8 cellular contexts compared by ENCODE assay signal in the genomic region with DNA sequence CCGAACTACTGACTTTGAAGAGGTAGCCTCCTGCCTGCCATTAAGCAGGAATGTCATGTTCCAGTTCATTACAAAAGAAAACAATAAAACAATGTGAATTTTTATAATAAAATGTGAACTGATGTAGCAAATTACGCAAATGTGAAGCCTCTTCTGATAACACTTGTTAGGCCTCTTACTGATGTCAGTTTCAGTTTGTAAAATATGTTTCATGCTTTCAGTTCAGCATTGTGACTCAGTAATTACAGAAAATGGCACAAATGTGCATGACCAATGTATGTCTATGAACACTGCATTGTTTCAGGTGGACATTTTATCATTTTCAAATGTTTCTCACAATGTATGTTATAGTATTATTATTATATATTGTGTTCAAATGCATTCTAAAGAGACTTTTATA.
DNase-seq lines count a peak whose midpoint lies in the region; ATAC-seq and TF ChIP-seq lines count a peak whose summit lies in the region.

No MANE protein-coding gene starts in this region.

- peak; percentile 62 to 66 for ATAC-seq in activated CD4-positive, CD25-positive, alpha-beta regulatory T cell treated with anti-CD3 and anti-CD28 coated beads, Interleukin-2, amount 50 U/mL, for 24 hours
- peak; percentile 31 for ATAC-seq in HG02970 (IDR thresholded peaks at IDR 0.05; ENCODE audit: low FRiP score, unreplicated experiment)
- peak; percentile 41 for ATAC-seq in activated B cell treated with CpG ODN at 0.5 μM for 24 hours (ENCODE audit: low read depth)
- peak; percentile 55 for ATAC-seq in stimulated activated naive CD8-positive, alpha-beta T cell treated with anti-CD3 and anti-CD28 coated beads, Interleukin-15, Interleukin-2, amounts not matched to agents 100 U/mL and 50 U/mL, for 24 hours

- H3K27me3 Mint-ChIP-seq in activated B cell treated with CpG ODN at 0.5 μM for 24 hours = no peaks in the 10 kb centered on the region

- DNase-seq in activated CD4-positive, CD25-positive, alpha-beta regulatory T cell treated with anti-CD3 and anti-CD28 coated beads, Interleukin-2, amount 50 U/mL, for 72 hours = no peak
- DNase-seq in activated B cell treated with CpG ODN at 0.5 μM for 24 hours (no peak), islet precursor cell (no peak), inferior parietal cortex (ENCODE audit: extremely low spot score) (no peak), UCSD-AML1 (lab: John Stamatoyannopoulos, UW; ENCODE audit: unreplicated experiment) (no peak)
- DNase-seq in stimulated activated naive CD8-positive, alpha-beta T cell treated with anti-CD3 and anti-CD28 coated beads, Interleukin-15, Interleukin-2, amounts not matched to agents 100 U/mL and 50 U/mL, for 24 hours = no peak

- no peaks in the 10 kb centered on the region for H3K9me3 Mint-ChIP-seq in activated B cell treated with CpG ODN at 0.5 μM for 24 hours

- H3K27ac Mint-ChIP-seq in activated B cell treated with CpG ODN at 0.5 μM for 24 hours = peak overlapping the region; percentile 93

- CTCF ChIA-PET in activated B cell treated with CpG ODN at 0.5 μM for 24 hours (lab: Charles Lee) = interaction anchor here (0.7 to 16.8 kb wide), 7 partner anchors 28 to 122 kb away, joined by 3 to 182 read pairs (median 6); no protein-coding TSS in a partner anchor

- H3K4me1 Mint-ChIP-seq in activated B cell treated with CpG ODN at 0.5 μM for 24 hours = peaks cover 94% of the 10 kb centered on the region

- intact Hi-C loops in activated B cell treated with CpG ODN at 0.5 μM for 24 hours (cut with micrococcal nuclease) = loop anchor here (1.0 to 10.0 kb wide), 13 partner anchors 9 to 1311 kb away; a partner anchor contains a TSS

- POLR2A ChIA-PET in activated B cell treated with CpG ODN at 0.5 μM for 24 hours (lab: Charles Lee) = interaction anchor here (0.7 to 16.7 kb wide), 17 partner anchors 8 to 122 kb away, joined by 3 to 279 read pairs (median 7); no protein-coding TSS in a partner anchor

- H3K4me3 Mint-ChIP-seq in activated B cell treated with CpG ODN at 0.5 μM for 24 hours = no peak overlapping the region

- H3K36me3 Mint-ChIP-seq in activated B cell treated with CpG ODN at 0.5 μM for 24 hours (ENCODE audit: low read depth) = peaks cover 40% of the 10 kb centered on the region

- TF ChIP-seq CTCF in activated B cell treated with CpG ODN at 0.5 μM for 24 hours (IDR thresholded peaks at IDR 0.05) = no peak
